ENCODE assay signal across 8 cellular contexts in the genomic region with DNA sequence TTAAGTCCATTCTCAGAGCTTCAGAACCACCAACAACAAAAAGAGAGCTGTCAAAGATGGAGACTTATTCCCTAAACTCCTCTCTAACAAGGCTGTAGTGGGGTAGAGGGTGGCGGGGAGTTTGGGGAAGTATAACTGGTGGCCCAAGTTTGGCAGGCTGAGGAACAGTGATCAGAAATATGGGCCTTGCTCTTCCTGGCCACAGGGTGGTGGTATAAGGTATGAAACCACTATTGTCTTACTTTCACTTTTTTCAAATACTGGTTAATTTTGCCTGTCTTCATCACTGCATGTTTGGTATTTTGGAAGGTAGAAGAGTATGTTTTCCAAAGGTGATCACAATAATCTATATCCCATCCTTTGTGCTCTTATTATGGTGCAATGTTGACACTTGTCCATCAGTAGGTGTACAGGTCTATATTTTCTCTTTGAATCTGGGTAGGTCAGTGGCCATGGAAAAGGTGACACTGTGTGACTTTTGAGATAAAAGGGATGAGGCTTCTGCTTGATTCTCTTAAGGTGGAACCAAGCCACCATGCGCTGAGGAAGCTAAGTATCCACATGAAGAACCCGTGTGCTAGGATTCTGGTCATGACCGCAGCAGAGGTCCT. TPM values are rescaled to one million over a fixed set of nuclear protein-coding genes. Genes with fewer than 3 reads are reported as not detected.
A peak's percentile ranks its signal among the peaks of the same experiment; 100 is the strongest.
DNase-seq lines count a peak whose midpoint lies in the region; ATAC-seq and TF ChIP-seq lines count a peak whose summit lies in the region.

No MANE protein-coding gene starts in this region.

- TF ChIP-seq EP300 in tibial nerve (IDR thresholded peaks at IDR 0.05): no peak

- peak; percentile 68 to 82 for DNase-seq in AML-193 (lab: John Stamatoyannopoulos, UW)
- peak; percentile 83 to 93 for DNase-seq in NOMO-1 (lab: John Stamatoyannopoulos, UW; ENCODE audit: unreplicated experiment in 2 of 2)
- peak; percentile 15 for DNase-seq in epithelial cell of esophagus (ENCODE audit: low read depth)
- DNase-seq in tibial nerve (ENCODE audit: low spot score in 2 of 2): no peak
- no peak for DNase-seq in activated CD8-positive, alpha-beta memory T cell treated with anti-CD3 and anti-CD28 coated beads, Interleukin-2, amount 50 U/mL, for 48 hours
- no peak for DNase-seq in GOT3 (lab: John Stamatoyannopoulos, UW)

- no peaks in the 10 kb centered on the region for H3K9me3 ChIP-seq in tibial nerve

- H3K4me3 ChIP-seq in epithelial cell of esophagus (ENCODE audit: low read length) (no peak overlapping the region), tibial nerve (no peak overlapping the region)

- 92% methylated on average over 4 of the region's 4 CpGs for WGBS in tibial nerve, 2 donors

- H3K4me1 ChIP-seq in tibial nerve: no peaks in the 10 kb centered on the region

- no peaks in the 10 kb centered on the region for H3K27me3 ChIP-seq in tibial nerve

- H3K27ac ChIP-seq in tibial nerve: no peak overlapping the region

- peak; percentile 53 for TF ChIP-seq CTCF in epithelial cell of esophagus (IDR thresholded peaks at IDR 0.05; ENCODE audit: insufficient read depth, low read depth, low read length, missing control alignments)
- peak in 3 of 5 experiments; percentile 24 to 30 (median 26) for TF ChIP-seq CTCF in tibial nerve (IDR thresholded peaks at IDR 0.05)

- H3K36me3 ChIP-seq in tibial nerve: no peaks in the 10 kb centered on the region

- ATAC-seq in GM18508 (IDR thresholded peaks at IDR 0.05; ENCODE audit: insufficient read depth, unreplicated experiment) (peak; percentile 99), HG02763 (IDR thresholded peaks at IDR 0.05; ENCODE audit: unreplicated experiment) (peak; percentile 96)

- TF ChIP-seq POLR2A in tibial nerve (IDR thresholded peaks at IDR 0.05): no peak

RNA-seq across cellular contexts. Expression of gene GPC5, which starts 23.2 kb away (rescaled TPM):
- total RNA-seq in tibial nerve: 1 to 10 TPM in 3 of 4 donors, not detected in 1; 3.7 to 5.7 (median 4.2) TPM

RNA-seq across cellular contexts. Expression of gene MIR17HG, which starts 27.7 kb away (rescaled TPM):
- total RNA-seq in tibial nerve: 1 to 10 TPM; 2.2 to 5.7 (median 3.3) TPM

Comparison
In these comparisons a context has a peak if more than half of its experiments do, and no peak if none do; other contexts are left out.
1. DNase-seq: peak in AML-193 (2 of 2), NOMO-1 (2 of 2) and epithelial cell of esophagus (single experiment); none in tibial nerve (0 of 2), activated CD8-positive, alpha-beta memory T cell treated with anti-CD3 and anti-CD28 coated beads, Interleukin-2, amount 50 U/mL, for 48 hours (single experiment) and GOT3 (single experiment).